ENCODE assay signal across 23 cellular contexts in the genomic region with DNA sequence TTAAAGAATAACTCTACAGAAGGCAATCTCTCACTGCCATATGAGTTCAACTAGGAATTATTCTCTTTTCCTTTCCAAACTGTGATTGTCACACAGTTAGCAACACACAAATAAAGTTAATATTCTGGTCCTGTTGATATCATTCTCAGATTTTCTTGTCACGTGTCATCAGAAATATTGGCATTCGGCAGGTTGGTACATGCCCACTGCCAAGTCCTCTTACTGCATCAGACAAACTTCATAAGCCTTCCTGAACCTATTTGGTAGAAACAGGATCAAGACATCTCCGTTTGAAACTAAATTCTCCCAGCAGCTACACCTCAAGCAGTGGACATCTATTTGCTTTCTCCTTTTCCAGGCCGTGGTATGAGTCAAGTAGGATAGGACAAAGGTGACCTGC.
"Had no signal": no experiment of that assay in that cellular context is flagged by ENCODE, and none has a peak within 500 bp of the region (broad histone marks: within the 10 kb centered on the region; RNA-seq: fewer than 3 reads in every experiment).

No MANE protein-coding gene starts in this region.

- H3K9me3 ChIP-seq: adrenal gland, tibial artery had no signal

- ATAC-seq: effector memory CD8-positive, alpha-beta T cell; esophagus mucosa; heart left ventricle; naive thymus-derived CD8-positive, alpha-beta T cell; right cardiac atrium; stimulated activated naive B cell treated with anti-CD40 and anti-IgM and Interleukin-4, amounts not matched to agents 10 μg/mL and 1 μg/mL and 100 μg/mL, for 72 hours had no signal

- H3K4me1 ChIP-seq: heart left ventricle, stomach, suprapubic skin, tibial artery had no signal

- H3K27ac ChIP-seq: adrenal gland, heart left ventricle, stomach, suprapubic skin, tibial artery had no signal

- H3K4me3 ChIP-seq: adrenal gland, heart left ventricle, stomach, suprapubic skin, tibial artery had no signal

- H3K27me3 ChIP-seq: adrenal gland, heart left ventricle, stomach, suprapubic skin, tibial artery had no signal

- H3K36me3 ChIP-seq: adrenal gland, heart left ventricle, stomach, suprapubic skin, tibial artery had no signal

- DNase-seq: activated CD4-positive, alpha-beta T cell treated with anti-CD3 and anti-CD28 coated beads for 4 hours; activated CD4-positive, alpha-beta T cell treated with anti-CD3 and anti-CD28 coated beads, Interleukin-2, amount 50 U/mL, for 4 hours; activated effector memory CD4-positive, alpha-beta T cell treated with anti-CD3 and anti-CD28 coated beads, Interleukin-2, amount 50 U/mL, for 16 hours; activated naive CD4-positive, alpha-beta T cell treated with anti-CD3 and anti-CD28 coated beads for 36 hours; activated naive CD8-positive, alpha-beta T cell treated with anti-CD3 and anti-CD28 coated beads for 36 hours; adrenal gland; aorta; caudate nucleus; cortex of kidney; effector memory CD8-positive, alpha-beta T cell; foreskin fibroblast; heart left ventricle; immature natural killer cell; naive thymus-derived CD8-positive, alpha-beta T cell; posterior cingulate gyrus; right cardiac atrium; stimulated activated CD4-positive, alpha-beta T cell treated with anti-CD3 and anti-CD28 coated beads, Interleukin-15, amount 100 ng/mL, for 24 hours; stimulated activated CD4-positive, alpha-beta T cell treated with anti-CD3 and anti-CD28 coated beads, Interleukin-2, amount 100 ng/mL, for 24 hours; stimulated activated naive B cell treated with anti-CD40 and anti-IgM and Interleukin-4, amounts not matched to agents 10 μg/mL and 1 μg/mL and 100 μg/mL, for 72 hours; stomach; tibial artery had no signal
